In the genomic region with DNA sequence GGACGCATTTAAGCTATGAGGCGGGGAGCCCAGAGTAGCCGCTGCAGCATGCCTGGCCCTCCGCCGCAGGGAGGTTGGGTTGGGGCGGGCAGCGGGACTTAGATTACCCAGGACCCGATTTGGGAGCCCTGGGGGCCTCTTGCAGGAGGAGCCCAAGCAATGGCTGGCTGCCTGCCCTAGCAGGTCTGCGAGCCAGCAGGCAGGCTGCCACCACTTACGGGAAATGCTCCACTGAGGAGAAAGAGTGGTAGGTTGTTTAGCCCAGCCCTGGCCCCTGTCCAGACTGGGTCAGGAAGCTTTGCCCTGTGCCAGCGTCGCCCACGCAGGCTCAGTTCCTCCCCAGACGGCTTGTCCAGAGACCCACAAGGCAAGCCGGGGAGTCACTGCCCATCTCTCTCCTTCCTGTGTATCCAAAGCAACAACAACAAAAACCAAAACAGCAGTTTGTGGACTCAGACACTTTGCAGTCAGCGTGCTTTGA, we compare ENCODE assay signal across 7 cellular contexts. TPM values are rescaled to one million over a fixed set of nuclear protein-coding genes. Genes with fewer than 3 reads are reported as not detected.
DNase-seq lines count a peak whose midpoint lies in the region; ATAC-seq and TF ChIP-seq lines count a peak whose summit lies in the region.

No MANE protein-coding gene starts in this region.

- intact Hi-C loops in left lung (cut with DNase I): no loop called here

- H3K27ac ChIP-seq in left lung (peak overlapping the region; percentile 88 to 93), substantia nigra (ENCODE audit: low read depth, low read length, poor library complexity, severe bottlenecking) (peak overlapping the region; percentile 52)

- H3K36me3 ChIP-seq in left lung: no peaks in the 10 kb centered on the region

- H3K4me1 ChIP-seq in left lung: peaks cover 22 to 44% of the 10 kb centered on the region in 2 donors

- no peaks in the 10 kb centered on the region for H3K27me3 ChIP-seq in left lung

- no peak for TF ChIP-seq CTCF in left lung (IDR thresholded peaks at IDR 0.05)

- no peak overlapping the region for H3K4me3 ChIP-seq in left lung

- no peaks in the 10 kb centered on the region for H3K9me3 ChIP-seq in left lung

- DNase-seq in NCI-H1092 (lab: John Stamatoyannopoulos, UW) (peak; percentile 89), cerebellar nuclear complex (lab: John Stamatoyannopoulos, UW) (peak; percentile 65 to 87), left lung (peak; percentile 94), substantia nigra (lab: John Stamatoyannopoulos, UW) (peak; percentile 11 to 98 (median 76)), NCI-H1417 (lab: John Stamatoyannopoulos, UW) (no peak)
- no peak for DNase-seq in stimulated activated CD4-positive, alpha-beta T cell treated with anti-CD3 and anti-CD28 coated beads, Interleukin-4, amount 100 ng/mL, for 1 hour

- peak; percentile 73 for ATAC-seq in left lung
- no peak for ATAC-seq in GM21528 (IDR thresholded peaks at IDR 0.05; ENCODE audit: low FRiP score, unreplicated experiment)

RNA-seq across cellular contexts. Expression of a gene that starts 10.3 kb away (rescaled TPM):
- total RNA-seq in left lung: under 1 TPM; 0.47 to 0.85 TPM

RNA-seq across cellular contexts. Expression of a gene that starts 48.1 kb away (rescaled TPM):
- 10 to 100 TPM; 38.1 to 49.0 TPM for total RNA-seq in left lung

Comparison
In these comparisons a context has a peak if more than half of its experiments do, and no peak if none do; other contexts are left out.
1. DNase-seq: peak in NCI-H1092 (single experiment), cerebellar nuclear complex (2 of 2), left lung (2 of 2) and substantia nigra (49 of 49); none in NCI-H1417 (0 of 3) and stimulated activated CD4-positive, alpha-beta T cell treated with anti-CD3 and anti-CD28 coated beads, Interleukin-4, amount 100 ng/mL, for 1 hour (single experiment).